Comparison of ENCODE assay signal across 1 cellular context in the genomic region with DNA sequence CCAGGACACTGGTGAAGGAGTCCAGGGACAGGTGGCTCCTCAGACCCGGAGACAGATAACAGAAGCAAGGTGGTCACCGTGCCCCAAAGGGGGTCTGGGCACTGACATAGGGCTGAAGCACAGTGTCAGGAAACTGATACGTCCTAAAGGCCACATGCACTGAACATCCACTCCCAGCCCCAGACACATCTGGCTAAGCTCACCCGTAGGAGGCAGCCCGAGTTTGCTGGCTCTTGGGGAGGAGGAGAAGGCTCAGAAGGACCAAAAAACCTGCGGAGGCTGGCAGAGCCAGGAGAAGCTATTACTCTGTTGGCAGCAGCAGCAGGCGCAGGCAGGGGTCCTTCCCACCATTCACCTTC.
TF ChIP-seq lines count a peak whose summit lies in the region.

No MANE protein-coding gene starts in this region.

TF ChIP-seq in HepG2, 621 proteins besides CTCF, POLR2A, EP300 and RAD21 (continued from another document):
- TF ChIP-seq SAP130 (CRISPR knock-in tag; IDR thresholded peaks at IDR 0.05; ENCODE audit: low read depth): no peak
- no peak for TF ChIP-seq ZNF350 (CRISPR knock-in tag; IDR thresholded peaks at IDR 0.05; ENCODE audit: borderline replicate concordance, low read depth)
- no peak for TF ChIP-seq ZKSCAN1 (IDR thresholded peaks at IDR 0.05; ENCODE audit: low read length)
- TF ChIP-seq ZNF430 (CRISPR knock-in tag; IDR thresholded peaks at IDR 0.05): no peak
- TF ChIP-seq XRCC5 (optimal IDR thresholded peaks at IDR 0.05; ENCODE audit: low read length): no peak
- TF ChIP-seq MZF1 (CRISPR knock-in tag; IDR thresholded peaks at IDR 0.05; ENCODE audit: borderline replicate concordance): no peak
- no peak for TF ChIP-seq TGIF2 (CRISPR knock-in tag; IDR thresholded peaks at IDR 0.05)
- TF ChIP-seq ZNF562 (CRISPR knock-in tag; IDR thresholded peaks at IDR 0.05; ENCODE audit: borderline replicate concordance): no peak
- TF ChIP-seq, protein P1, sequence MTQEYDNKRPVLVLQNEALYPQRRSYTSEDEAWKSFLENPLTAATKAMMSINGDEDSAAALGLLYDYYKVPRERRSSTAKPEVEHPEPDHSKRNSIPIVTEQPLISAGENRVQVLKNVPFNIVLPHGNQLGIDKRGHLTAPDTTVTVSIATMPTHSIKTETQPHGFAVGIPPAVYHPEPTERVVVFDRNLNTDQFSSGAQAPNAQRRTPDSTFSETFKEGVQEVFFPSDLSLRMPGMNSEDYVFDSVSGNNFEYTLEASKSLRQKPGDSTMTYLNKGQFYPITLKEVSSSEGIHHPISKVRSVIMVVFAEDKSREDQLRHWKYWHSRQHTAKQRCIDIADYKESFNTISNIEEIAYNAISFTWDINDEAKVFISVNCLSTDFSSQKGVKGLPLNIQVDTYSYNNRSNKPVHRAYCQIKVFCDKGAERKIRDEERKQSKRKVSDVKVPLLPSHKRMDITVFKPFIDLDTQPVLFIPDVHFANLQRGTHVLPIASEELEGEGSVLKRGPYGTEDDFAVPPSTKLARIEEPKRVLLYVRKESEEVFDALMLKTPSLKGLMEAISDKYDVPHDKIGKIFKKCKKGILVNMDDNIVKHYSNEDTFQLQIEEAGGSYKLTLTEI (CRISPR knock-in tag; conservative IDR thresholded peaks at IDR 0.05): no peak
- no peak for TF ChIP-seq NKX3-1 (CRISPR knock-in tag; IDR thresholded peaks at IDR 0.05)
- TF ChIP-seq ZNF367 (CRISPR knock-in tag; IDR thresholded peaks at IDR 0.05; ENCODE audit: borderline replicate concordance): no peak
- no peak for TF ChIP-seq ZNF274 (CRISPR knock-in tag; IDR thresholded peaks at IDR 0.05)
